ENCODE assay signal across 1 cellular context in genomic region chr15:82319522-82320278, GRCh38. TPM values are rescaled to one million over a fixed set of nuclear protein-coding genes. Genes with fewer than 3 reads are reported as not detected.
"Had no signal": no experiment of that assay in that cellular context is flagged by ENCODE, and none has a peak within 500 bp of the region (broad histone marks: within the 10 kb centered on the region; RNA-seq: fewer than 3 reads in every experiment).

No MANE protein-coding gene starts in this region.

RNA-seq across cellular contexts. Expression of gene SAXO2, which starts 57.1 kb away (rescaled TPM):
- total RNA-seq: IMR-90 had no signal
